ENCODE assay signal across 7 cellular contexts in genomic region chr5:53481887-53482716, GRCh38. TPM values are rescaled to one million over a fixed set of nuclear protein-coding genes. Genes with fewer than 3 reads are reported as not detected.
DNase-seq lines count a peak whose midpoint lies in the region; FAIRE-seq and TF ChIP-seq lines count a peak whose summit lies in the region.

No MANE protein-coding gene starts in this region.

- H2AK5ac ChIP-seq in H9 (ENCODE audit: insufficient read length, low read length) = no peak overlapping the region

- H3K9me3 Mint-ChIP-seq in H9 = 0 out of 5 replicates have a peak, but pooled peaks cover 0 to 3% of the 10 kb centered on the region in 2 experiments

- no peak overlapping the region for H2BK5ac ChIP-seq in H9 (ENCODE audit: insufficient read length, low read length)

- no peak overlapping the region for H3K4ac ChIP-seq in H9 (ENCODE audit: low read depth, low read length)

- H2BK120ac ChIP-seq in H9 (ENCODE audit: low read depth, low read length, poor library complexity, severe bottlenecking) = no peak overlapping the region

- TF ChIP-seq POLR2A in GM12892 (IDR thresholded peaks at IDR 0.05; ENCODE audit: low read depth, low read length) = no peak

- H2BK12ac ChIP-seq in H9 (ENCODE audit: insufficient read length, low read depth, low read length) = no peak overlapping the region

- no peak overlapping the region for H3K27ac ChIP-seq in H9 (ENCODE audit: insufficient read length, low read depth, low read length)
- H3K27ac ChIP-seq in ectodermal cell (ENCODE audit: insufficient read depth, low read depth, low read length, poor library complexity, severe bottlenecking) = peak overlapping the region; percentile 20

- H3K79me1 ChIP-seq in H9 (ENCODE audit: insufficient read depth, low read depth, low read length, poor library complexity, severe bottlenecking) = no peaks in the 10 kb centered on the region

- peak overlapping the region; percentile 98 to 99 for H3K4me3 Mint-ChIP-seq in H9

- no peak overlapping the region for H3K23ac ChIP-seq in H9 (ENCODE audit: insufficient read length, low read depth, low read length)

- no peak overlapping the region for H4K91ac ChIP-seq in H9 (ENCODE audit: insufficient read length, low read depth, low read length)

- no peak overlapping the region for H4K8ac ChIP-seq in H9 (replicated peaks; ENCODE audit: insufficient read length, low read depth, low read length)

- H3K4me1 ChIP-seq in H9 (ENCODE audit: insufficient read depth, low read length) = peaks cover 5% of the 10 kb centered on the region; the same call in 1 of the 2 replicates
- H3K4me1 ChIP-seq in ectodermal cell (ENCODE audit: control insufficient read depth, insufficient read depth, low read length) = peaks cover 21% of the 10 kb centered on the region

- WGBS in H9 (ENCODE audit: extremely low coverage, insufficient read length, low lambda C conversion rate) = no CpG with 5 or more reads among the region's 36 CpGs
- WGBS in ectodermal cell, 2 experiments = 0 to 1% methylated on average over 36 of the region's 36 CpGs

- peaks cover 5% of the 10 kb centered on the region; the same call in 1 of the 2 replicates for H3K27me3 Mint-ChIP-seq in H9 (ENCODE audit: low read depth)

- H3K4me1 Mint-ChIP-seq in H9 = peaks cover 16 to 20% of the 10 kb centered on the region in 2 experiments

- peaks cover 19 to 49% (median 34%) of the 10 kb centered on the region in 3 experiments; a peak in 6 of 7 replicates for H3K36me3 Mint-ChIP-seq in H9 (ENCODE audit: insufficient read depth in 1 of 3, low read depth in 3 of 3)

- peak overlapping the region; percentile 89 for H3K4me3 ChIP-seq in ectodermal cell (ENCODE audit: insufficient read depth, low read depth, low read length)

- no peak overlapping the region for H2BK15ac ChIP-seq in H9 (ENCODE audit: low read depth, low read length)

- H3K27me3 ChIP-seq in H9 (ENCODE audit: insufficient read depth, low read length) (no peaks in the 10 kb centered on the region), ectodermal cell (ENCODE audit: control insufficient read depth, insufficient read depth, low read length, poor library complexity, severe bottlenecking) (no peaks in the 10 kb centered on the region)

- H4K20me1 ChIP-seq in H9 (ENCODE audit: control insufficient read depth, insufficient read depth, insufficient read length) = no peaks in the 10 kb centered on the region

- H3K18ac ChIP-seq in H9 (ENCODE audit: insufficient read length, low read depth, low read length) = no peak overlapping the region

- H2AFZ ChIP-seq in H9 (ENCODE audit: low read length) = no peak overlapping the region

- no peak for FAIRE-seq in GM12892 (lab: Jason Lieb, UNC)

- H3K27ac Mint-ChIP-seq in H9 = peak overlapping the region in 1 of 3 experiments; percentile 2; a peak in 2 of 7 replicates

- H3K4me2 ChIP-seq in H9 (ENCODE audit: insufficient read depth, insufficient read length, low read length) = peak overlapping the region; percentile 98

- peak overlapping the region; percentile 34 for H3K9ac ChIP-seq in H9 (ENCODE audit: extremely low read depth, insufficient read length, low read length)

- no peak overlapping the region for H3T11ph ChIP-seq in H9 (ENCODE audit: low read length)

- TF ChIP-seq CTCF in H9 (conservative IDR thresholded peaks at IDR 0.05) = peak; percentile 36; the same call in 1 of the 3 replicates

- no peak overlapping the region for H2BK20ac ChIP-seq in H9 (ENCODE audit: low read depth, low read length, poor library complexity, severe bottlenecking)

- 0 out of 2 replicates have a peak, but pooled peaks cover 2% of the 10 kb centered on the region for H3K79me2 ChIP-seq in H9 (ENCODE audit: insufficient read depth, low read length)

- H3K14ac ChIP-seq in H9 (ENCODE audit: insufficient read depth, low read length) = no peak overlapping the region

- H3K36me3 ChIP-seq in ectodermal cell (ENCODE audit: control insufficient read depth, insufficient read depth, low read length) = peaks cover 10% of the 10 kb centered on the region

- H3K9me3 ChIP-seq in H9 (ENCODE audit: control insufficient read depth, low read depth, low read length) (no peaks in the 10 kb centered on the region), ectodermal cell (ENCODE audit: control insufficient read depth, low read length) (no peaks in the 10 kb centered on the region)

- DNase-seq in GM12892 (ENCODE audit: insufficient read length) (peak; percentile 49), H9 (peak; percentile 51), M059J (ENCODE audit: low read depth) (peak; percentile 74), lung microvascular endothelial cell (ENCODE audit: low read depth in 2 of 2) (peak; percentile 66 to 78)
- peak; percentile 21 to 49 for DNase-seq in activated CD4-positive, alpha-beta T cell treated with anti-CD3 and anti-CD28 coated beads for 24 hours (ENCODE audit: low read depth in 2 of 2)
- peak; percentile 44 to 57 for DNase-seq in stimulated activated CD8-positive, alpha-beta memory T cell treated with anti-CD3 and anti-CD28 coated beads, Interleukin-15, amount 100 ng/mL, for 48 hours (ENCODE audit: low read depth in 2 of 2)

- no peak overlapping the region for H3K56ac ChIP-seq in H9 (ENCODE audit: insufficient read length, low read depth, low read length)

- H4K5ac ChIP-seq in H9 (ENCODE audit: insufficient read length, low read depth, low read length) = no peak overlapping the region

- H3K23me2 ChIP-seq in H9 (ENCODE audit: insufficient read length, low read depth, low read length, poor library complexity, severe bottlenecking) = peaks cover 31% of the 10 kb centered on the region

RNA-seq across cellular contexts. Expression of gene FST, which starts 1.7 kb away (rescaled TPM):
- not detected for polyA plus RNA-seq in GM12892 (2012; ENCODE audit: missing spikeins)
- total RNA-seq in H9 (2021) (109 and 111 TPM in 2 replicates), lung microvascular endothelial cell (7.6 and 29.0 TPM in 2 replicates)
- total RNA-seq in M059J (2014; rRNA removed; shearing (Covaris generic)) = 0.99 and 6.8 TPM in 2 replicates
- polyA plus RNA-seq in ectodermal cell (2013, experiment 1 of 4) = 128 TPM
- polyA plus RNA-seq in ectodermal cell (2013, experiment 2 of 4) = 120 TPM
- polyA plus RNA-seq in ectodermal cell (2013, experiment 3 of 4) = 83.2 TPM
- 90.5 TPM for polyA plus RNA-seq in ectodermal cell (2013, experiment 4 of 4)
